16 cellular contexts compared by ENCODE assay signal in genomic region chr16:22270525-22270924, GRCh38. TPM values are rescaled to one million over a fixed set of nuclear protein-coding genes. Genes with fewer than 3 reads are reported as not detected.
A peak's percentile ranks its signal among the peaks of the same experiment; 100 is the strongest.
DNase-seq lines count a peak whose midpoint lies in the region; ATAC-seq and TF ChIP-seq lines count a peak whose summit lies in the region.
"Had no signal": no experiment of that assay in that cellular context is flagged by ENCODE, and none has a peak within 500 bp of the region (broad histone marks: within the 10 kb centered on the region; RNA-seq: fewer than 3 reads in every experiment).

No MANE protein-coding gene starts in this region.

- peak overlapping the region; percentile 13 for H3K27ac Mint-ChIP-seq in activated CD8-positive, alpha-beta T cell treated with anti-CD3 and anti-CD28 coated beads, Interleukin-2, amount 10 ng/mL, durations not matched to agents 7 days and 5 days

- H3K4me3 Mint-ChIP-seq in activated CD8-positive, alpha-beta T cell treated with anti-CD3 and anti-CD28 coated beads, Interleukin-2, amount 10 ng/mL, durations not matched to agents 7 days and 5 days: no peak overlapping the region
- H3K4me3 Mint-ChIP-seq: CD4-positive, alpha-beta memory T cell had no signal

- H3K4me3 ChIP-seq in AG10803 (ENCODE audit: low read length) (no peak overlapping the region), GM12865 (ENCODE audit: low read depth, low read length) (no peak overlapping the region), fibroblast of the aortic adventitia (ENCODE audit: low read depth, low read length) (no peak overlapping the region)

- ATAC-seq in activated CD8-positive, alpha-beta T cell treated with anti-CD3 and anti-CD28 coated beads, Interleukin-2, amount 10 ng/mL, durations not matched to agents 7 days and 5 days: no peak
- no peak for ATAC-seq in HG03097 (IDR thresholded peaks at IDR 0.05; ENCODE audit: low FRiP score, unreplicated experiment)

- H3K9me3 Mint-ChIP-seq in activated CD8-positive, alpha-beta T cell treated with anti-CD3 and anti-CD28 coated beads, Interleukin-2, amount 10 ng/mL, durations not matched to agents 7 days and 5 days (ENCODE audit: insufficient read depth): no peaks in the 10 kb centered on the region
- H3K9me3 Mint-ChIP-seq: CD4-positive, alpha-beta memory T cell had no signal

- DNase-seq in AG10803 (ENCODE audit: low read depth): peak; percentile 13
- peak; percentile 13 for DNase-seq in GM12865 (ENCODE audit: low read depth)
- no peak for DNase-seq in activated CD8-positive, alpha-beta T cell treated with anti-CD3 and anti-CD28 coated beads, Interleukin-2, amount 10 ng/mL, durations not matched to agents 7 days and 5 days
- DNase-seq in fibroblast of the aortic adventitia (ENCODE audit: low read depth): peak; percentile 49
- no peak for DNase-seq in medulla oblongata (ENCODE audit: extremely low spot score)
- no peak for DNase-seq in SW 1271 (lab: John Stamatoyannopoulos, UW)
- DNase-seq: BE2C; CD4-positive, alpha-beta memory T cell; DMS79; GOT3; NCI-H1105 treated with DMSO at 0.1 percent for 48 hours; NCI-H1694 treated with DMSO at 0.1 percent for 48 hours; NCI-H226; NCI-H524 treated with DMSO at 0.1 percent for 48 hours; SHP77 treated with DMSO at 0.1 percent for 48 hours had no signal

- no peak for TF ChIP-seq CTCF in AG10803 (conservative IDR thresholded peaks at IDR 0.05; ENCODE audit: low read length)
- TF ChIP-seq CTCF in GM12865 (IDR thresholded peaks at IDR 0.05; ENCODE audit: insufficient read depth, low read depth, low read length, missing control alignments): no peak
- no peak for TF ChIP-seq CTCF in fibroblast of the aortic adventitia (IDR thresholded peaks at IDR 0.05; ENCODE audit: insufficient read depth, low read length)

- H3K36me3 Mint-ChIP-seq in activated CD8-positive, alpha-beta T cell treated with anti-CD3 and anti-CD28 coated beads, Interleukin-2, amount 10 ng/mL, durations not matched to agents 7 days and 5 days (ENCODE audit: low read depth): peaks cover 44% of the 10 kb centered on the region

- POLR2A ChIA-PET in activated CD8-positive, alpha-beta T cell treated with anti-CD3 and anti-CD28 coated beads, Interleukin-2, amount 10 ng/mL, durations not matched to agents 7 days and 5 days (lab: Charles Lee): no interaction called here

- H3K27me3 Mint-ChIP-seq in activated CD8-positive, alpha-beta T cell treated with anti-CD3 and anti-CD28 coated beads, Interleukin-2, amount 10 ng/mL, durations not matched to agents 7 days and 5 days (ENCODE audit: low read depth): no peaks in the 10 kb centered on the region
- H3K27me3 Mint-ChIP-seq: CD4-positive, alpha-beta memory T cell had no signal

- CTCF ChIA-PET in activated CD8-positive, alpha-beta T cell treated with anti-CD3 and anti-CD28 coated beads, Interleukin-2, amount 10 ng/mL, durations not matched to agents 7 days and 5 days (lab: Charles Lee): no interaction called here

- peaks cover 10% of the 10 kb centered on the region for H3K4me1 Mint-ChIP-seq in activated CD8-positive, alpha-beta T cell treated with anti-CD3 and anti-CD28 coated beads, Interleukin-2, amount 10 ng/mL, durations not matched to agents 7 days and 5 days (ENCODE audit: low read depth)

RNA-seq across cellular contexts. Expression of gene POLR3E, which starts 26.7 kb away (rescaled TPM):
- 10 to 100 TPM; 43.8 to 49.9 TPM for total RNA-seq in activated CD8-positive, alpha-beta T cell treated with anti-CD3 and anti-CD28 coated beads, Interleukin-2, amount 10 ng/mL, durations not matched to agents 7 days and 5 days
- 8.6 and 29.5 TPM in 2 replicates for total RNA-seq in fibroblast of the aortic adventitia (ENCODE audit: low replicate concordance)

Comparison
In these comparisons a context has a peak if more than half of its experiments do, and no peak if none do; other contexts are left out.
1. DNase-seq: peak in AG10803 (single experiment), GM12865 (single experiment) and fibroblast of the aortic adventitia (single experiment); none in activated CD8-positive, alpha-beta T cell treated with anti-CD3 and anti-CD28 coated beads, Interleukin-2, amount 10 ng/mL, durations not matched to agents 7 days and 5 days (single experiment), medulla oblongata (single experiment) and SW 1271 (0 of 2).